ENCODE assay signal across 1 cellular context in genomic region chr17:75307957-75308731, GRCh38.
TF ChIP-seq lines count a peak whose summit lies in the region.

No MANE protein-coding gene starts in this region.

TF ChIP-seq in HepG2, 621 proteins besides CTCF, POLR2A, EP300 and RAD21 (continued from another document):
- TF ChIP-seq CBX2 (IDR thresholded peaks at IDR 0.05; ENCODE audit: low read depth, low read length) (no peak), CBX2 (CRISPR knock-in tag; IDR thresholded peaks at IDR 0.05; ENCODE audit: low read depth) (no peak), SAFB2 (CRISPR knock-in tag; IDR thresholded peaks at IDR 0.05; ENCODE audit: borderline replicate concordance, low read depth) (0 out of 2 replicates have a peak, but pooled peaks have one; percentile 2), MED13 (CRISPR knock-in tag; IDR thresholded peaks at IDR 0.05) (no peak), THRA (CRISPR knock-in tag; IDR thresholded peaks at IDR 0.05; ENCODE audit: borderline replicate concordance) (no peak), ZNF136 (CRISPR knock-in tag; IDR thresholded peaks at IDR 0.05; ENCODE audit: low read depth) (no peak), ZNF550 (CRISPR knock-in tag; IDR thresholded peaks at IDR 0.05; ENCODE audit: borderline replicate concordance) (no peak), ZNF567 (CRISPR knock-in tag; IDR thresholded peaks at IDR 0.05; ENCODE audit: borderline replicate concordance) (0 out of 2 replicates have a peak, but pooled peaks have one; percentile 60), ZBTB33 (CRISPR knock-in tag; IDR thresholded peaks at IDR 0.05) (no peak), PHF5A (CRISPR knock-in tag; IDR thresholded peaks at IDR 0.05; ENCODE audit: low read depth, unreplicated experiment) (no peak), ZNF605 (CRISPR knock-in tag; IDR thresholded peaks at IDR 0.05) (peak; percentile 31; the same call in 1 of the 2 replicates), RFX1 (IDR thresholded peaks at IDR 0.05) (no peak), ZBTB14 (CRISPR knock-in tag; IDR thresholded peaks at IDR 0.05) (no peak), YY1 (IDR thresholded peaks at IDR 0.05; ENCODE audit: insufficient read depth, insufficient replicate concordance, low read depth, low read length) (no peak), MED1 (CRISPR knock-in tag; IDR thresholded peaks at IDR 0.05) (peak; percentile 25; the same call in 1 of the 2 replicates), ARNT2 (CRISPR knock-in tag; IDR thresholded peaks at IDR 0.05; ENCODE audit: low read depth) (0 out of 2 replicates have a peak, but pooled peaks have one; percentile 10), ONECUT2 (CRISPR knock-in tag; IDR thresholded peaks at IDR 0.05) (no peak), GLI4 (CRISPR knock-in tag; IDR thresholded peaks at IDR 0.05; ENCODE audit: borderline replicate concordance) (no peak)
